ENCODE assay signal across 27 cellular contexts in genomic region chr1:80542231-80542630, GRCh38.
DNase-seq lines count a peak whose midpoint lies in the region; ATAC-seq and TF ChIP-seq lines count a peak whose summit lies in the region.
"Had no signal": no experiment of that assay in that cellular context is flagged by ENCODE, and none has a peak within 500 bp of the region (broad histone marks: within the 10 kb centered on the region; RNA-seq: fewer than 3 reads in every experiment).

No MANE protein-coding gene starts in this region.

- H3K4me1 ChIP-seq in PC-3 (ENCODE audit: insufficient read depth, low read length) (no peaks in the 10 kb centered on the region), foreskin keratinocyte (no peaks in the 10 kb centered on the region)
- H3K4me1 ChIP-seq: ascending aorta, left lung had no signal

- H3K27ac Mint-ChIP-seq in activated T-helper 1 cell treated with anti-CD3 and anti-CD28 coated beads, Interleukin-12 subunit alpha, Interleukin-12 subunit beta, Interleukin-2, Interleukin-4 antibody, amounts not matched to agents 30 ng/mL and 10 ng/mL and 1 ng/mL, durations not matched to agents 14 hours and 24 hours and 36 hours: no peak overlapping the region
- H3K27ac Mint-ChIP-seq: activated CD4-positive, alpha-beta T cell treated with anti-CD3 and anti-CD28 coated beads, Interleukin-2, amount 10 ng/mL, durations not matched to agents 7 days and 5 days; activated naive CD8-positive, alpha-beta T cell; CD4-positive, alpha-beta T cell; stimulated activated naive B cell treated with anti-CD40 and anti-IgM and Interleukin-4, amounts not matched to agents 10 μg/mL and 1 μg/mL and 100 μg/mL, for 72 hours had no signal

- no peak overlapping the region for H3K9ac ChIP-seq in PC-3 (ENCODE audit: low read length)

- peak; percentile 54 for ATAC-seq in PC-3
- peak; percentile 54 for ATAC-seq in foreskin keratinocyte
- no peak for ATAC-seq in HG02870 (IDR thresholded peaks at IDR 0.05; ENCODE audit: unreplicated experiment)
- ATAC-seq: left lung; stimulated activated naive B cell treated with anti-CD40 and anti-IgM and Interleukin-4, amounts not matched to agents 10 μg/mL and 1 μg/mL and 100 μg/mL, for 72 hours had no signal

- H3K27me3 Mint-ChIP-seq in activated T-helper 1 cell treated with anti-CD3 and anti-CD28 coated beads, Interleukin-12 subunit alpha, Interleukin-12 subunit beta, Interleukin-2, Interleukin-4 antibody, amounts not matched to agents 30 ng/mL and 10 ng/mL and 1 ng/mL, durations not matched to agents 14 hours and 24 hours and 36 hours (ENCODE audit: insufficient read depth): no peaks in the 10 kb centered on the region
- H3K27me3 Mint-ChIP-seq: activated CD4-positive, alpha-beta T cell treated with anti-CD3 and anti-CD28 coated beads, Interleukin-2, amount 10 ng/mL, durations not matched to agents 7 days and 5 days; activated naive CD8-positive, alpha-beta T cell; CD4-positive, alpha-beta T cell; stimulated activated naive B cell treated with anti-CD40 and anti-IgM and Interleukin-4, amounts not matched to agents 10 μg/mL and 1 μg/mL and 100 μg/mL, for 72 hours had no signal

- BruUV-seq in PC-3 (replicated peaks; lab: Mats Ljungman, UMichigan): no TSS peak

- H2AFZ ChIP-seq in PC-3 (ENCODE audit: low read length): no peak overlapping the region

- no peak overlapping the region for H3K27ac ChIP-seq in PC-3 (ENCODE audit: low read length)
- no peak overlapping the region for H3K27ac ChIP-seq in brain microvascular endothelial cell
- H3K27ac ChIP-seq in foreskin keratinocyte: no peak overlapping the region
- H3K27ac ChIP-seq: ascending aorta, dorsolateral prefrontal cortex, left lung, ovary, WERI-Rb-1 had no signal

- intact Hi-C loops in PC-3 (cut with micrococcal nuclease): no loop called here
- intact Hi-C loops in activated T-helper 1 cell treated with anti-CD3 and anti-CD28 coated beads, Interleukin-12 subunit alpha, Interleukin-12 subunit beta, Interleukin-2, Interleukin-4 antibody, amounts not matched to agents 30 ng/mL and 10 ng/mL and 1 ng/mL, durations not matched to agents 14 hours and 24 hours and 36 hours (cut with micrococcal nuclease): no loop called here

- no peaks in the 10 kb centered on the region for H3F3A ChIP-seq in PC-3 (ENCODE audit: low read length, unreplicated experiment)

- no peaks in the 10 kb centered on the region for H3K9me3 Mint-ChIP-seq in activated T-helper 1 cell treated with anti-CD3 and anti-CD28 coated beads, Interleukin-12 subunit alpha, Interleukin-12 subunit beta, Interleukin-2, Interleukin-4 antibody, amounts not matched to agents 30 ng/mL and 10 ng/mL and 1 ng/mL, durations not matched to agents 14 hours and 24 hours and 36 hours
- H3K9me3 Mint-ChIP-seq: stimulated activated naive B cell treated with anti-CD40 and anti-IgM and Interleukin-4, amounts not matched to agents 10 μg/mL and 1 μg/mL and 100 μg/mL, for 72 hours had no signal

- no peaks in the 10 kb centered on the region for H3K9me2 ChIP-seq in PC-3 (replicated peaks; ENCODE audit: low read length)

- CTCF ChIA-PET in PC-3 (lab: Charles Lee): no interaction called here

- POLR2A ChIA-PET in PC-3 (lab: Charles Lee; ENCODE audit: unreplicated experiment): no interaction called here

- no peak overlapping the region for H3K4me3 Mint-ChIP-seq in activated T-helper 1 cell treated with anti-CD3 and anti-CD28 coated beads, Interleukin-12 subunit alpha, Interleukin-12 subunit beta, Interleukin-2, Interleukin-4 antibody, amounts not matched to agents 30 ng/mL and 10 ng/mL and 1 ng/mL, durations not matched to agents 14 hours and 24 hours and 36 hours
- H3K4me3 Mint-ChIP-seq: activated CD4-positive, alpha-beta T cell treated with anti-CD3 and anti-CD28 coated beads, Interleukin-2, amount 10 ng/mL, durations not matched to agents 7 days and 5 days; activated naive CD8-positive, alpha-beta T cell; CD4-positive, alpha-beta T cell; stimulated activated naive B cell treated with anti-CD40 and anti-IgM and Interleukin-4, amounts not matched to agents 10 μg/mL and 1 μg/mL and 100 μg/mL, for 72 hours had no signal

- H3K27me3 ChIP-seq in PC-3 (ENCODE audit: low read length): no peaks in the 10 kb centered on the region
- H3K27me3 ChIP-seq in brain microvascular endothelial cell (replicated peaks): no peaks in the 10 kb centered on the region
- no peaks in the 10 kb centered on the region for H3K27me3 ChIP-seq in foreskin keratinocyte
- H3K27me3 ChIP-seq: ascending aorta, dorsolateral prefrontal cortex, left lung, ovary had no signal

- peak; percentile 61 for DNase-seq in DMS114 treated with DMSO at 0.1 percent for 48 hours (lab: John Stamatoyannopoulos, UW; ENCODE audit: unreplicated experiment)
- no peak for DNase-seq in PC-3
- peak; percentile 2 for DNase-seq in brain microvascular endothelial cell
- DNase-seq in foreskin keratinocyte: peak in 1 of 2 donors; percentile 38
- DNase-seq in activated T-helper 1 cell treated with anti-CD3 and anti-CD28 coated beads, Interleukin-12 subunit alpha, Interleukin-12 subunit beta, Interleukin-2, Interleukin-4 antibody, amounts not matched to agents 30 ng/mL and 10 ng/mL and 1 ng/mL, durations not matched to agents 14 hours and 24 hours and 36 hours (ENCODE audit: low spot score): no peak
- DNase-seq in HPDE6-E6E7 (ENCODE audit: extremely low spot score): no peak
- DNase-seq in NCI-H2227 treated with DMSO at 0.1 percent for 48 hours (lab: John Stamatoyannopoulos, UW): no peak
- DNase-seq: activated CD4-positive, alpha-beta T cell treated with anti-CD3 and anti-CD28 coated beads, Interleukin-2, amount 10 ng/mL, durations not matched to agents 7 days and 5 days; activated effector memory CD4-positive, alpha-beta T cell treated with Interleukin-2 at 50 U/mL for 16 hours; CD4-positive, alpha-beta T cell; cerebellar nuclear complex; dorsolateral prefrontal cortex; GOT3; left lung; mesendoderm; MM.1S; NCI-H1417; NCI-H2029; NCI-H526 treated with DMSO at 0.1 percent for 48 hours; ovary; SHP77 treated with DMSO at 0.1 percent for 48 hours; stimulated activated naive B cell treated with anti-CD40 and anti-IgM and Interleukin-4, amounts not matched to agents 10 μg/mL and 1 μg/mL and 100 μg/mL, for 72 hours; substantia nigra; WERI-Rb-1 had no signal

- no peaks in the 10 kb centered on the region for H3K4me1 Mint-ChIP-seq in activated T-helper 1 cell treated with anti-CD3 and anti-CD28 coated beads, Interleukin-12 subunit alpha, Interleukin-12 subunit beta, Interleukin-2, Interleukin-4 antibody, amounts not matched to agents 30 ng/mL and 10 ng/mL and 1 ng/mL, durations not matched to agents 14 hours and 24 hours and 36 hours (ENCODE audit: low read depth)
- H3K4me1 Mint-ChIP-seq: activated CD4-positive, alpha-beta T cell treated with anti-CD3 and anti-CD28 coated beads, Interleukin-2, amount 10 ng/mL, durations not matched to agents 7 days and 5 days; stimulated activated naive B cell treated with anti-CD40 and anti-IgM and Interleukin-4, amounts not matched to agents 10 μg/mL and 1 μg/mL and 100 μg/mL, for 72 hours had no signal

- H3K4me2 ChIP-seq in PC-3 (ENCODE audit: low read length): no peak overlapping the region

- no peaks in the 10 kb centered on the region for H3K9me3 ChIP-seq in PC-3 (ENCODE audit: low read length)
- H3K9me3 ChIP-seq: ascending aorta, ovary had no signal

- H3K36me3 ChIP-seq in PC-3 (ENCODE audit: low read depth, low read length): no peaks in the 10 kb centered on the region
- H3K36me3 ChIP-seq in brain microvascular endothelial cell (replicated peaks): no peaks in the 10 kb centered on the region
- H3K36me3 ChIP-seq: ascending aorta, left lung, ovary, WERI-Rb-1 had no signal

- H3K4me3 ChIP-seq in PC-3 (ENCODE audit: low read length) (no peak overlapping the region), brain microvascular endothelial cell (ENCODE audit: low read depth, low read length) (no peak overlapping the region)
- H3K4me3 ChIP-seq: ascending aorta, dorsolateral prefrontal cortex, left lung, ovary had no signal

- no peak for TF ChIP-seq CTCF in PC-3 (conservative IDR thresholded peaks at IDR 0.05; ENCODE audit: low read depth, low read length)
- no peak for TF ChIP-seq CTCF in brain microvascular endothelial cell (IDR thresholded peaks at IDR 0.05; ENCODE audit: low read depth, low read length, missing control alignments)
- no peak for TF ChIP-seq CTCF in foreskin keratinocyte (conservative IDR thresholded peaks at IDR 0.05)

- H3K79me2 ChIP-seq in PC-3 (ENCODE audit: low read length): no peaks in the 10 kb centered on the region

- no peaks in the 10 kb centered on the region for H3K36me3 Mint-ChIP-seq in activated T-helper 1 cell treated with anti-CD3 and anti-CD28 coated beads, Interleukin-12 subunit alpha, Interleukin-12 subunit beta, Interleukin-2, Interleukin-4 antibody, amounts not matched to agents 30 ng/mL and 10 ng/mL and 1 ng/mL, durations not matched to agents 14 hours and 24 hours and 36 hours (ENCODE audit: low read depth)
- H3K36me3 Mint-ChIP-seq: activated naive CD8-positive, alpha-beta T cell; stimulated activated naive B cell treated with anti-CD40 and anti-IgM and Interleukin-4, amounts not matched to agents 10 μg/mL and 1 μg/mL and 100 μg/mL, for 72 hours had no signal

- in situ Hi-C loops in brain microvascular endothelial cell (cut with HindIII; ENCODE audit: low pct_ligation_motif_present, low sequenced_read_pairs): no loop called here

- H4K20me1 ChIP-seq in PC-3 (ENCODE audit: low read length): no peaks in the 10 kb centered on the region

Comparison
In these comparisons a context has a peak if more than half of its experiments do, and no peak if none do; other contexts are left out.
1. DNase-seq: peak in DMS114 treated with DMSO at 0.1 percent for 48 hours (single experiment) and brain microvascular endothelial cell (single experiment); none in PC-3 (single experiment), activated T-helper 1 cell treated with anti-CD3 and anti-CD28 coated beads, Interleukin-12 subunit alpha, Interleukin-12 subunit beta, Interleukin-2, Interleukin-4 antibody, amounts not matched to agents 30 ng/mL and 10 ng/mL and 1 ng/mL, durations not matched to agents 14 hours and 24 hours and 36 hours (single experiment), HPDE6-E6E7 (single experiment) and NCI-H2227 treated with DMSO at 0.1 percent for 48 hours (single experiment).